8 cellular contexts compared by ENCODE assay signal in genomic region chr7:44044315-44045225, GRCh38. TPM values are rescaled to one million over a fixed set of nuclear protein-coding genes. Genes with fewer than 3 reads are reported as not detected.
DNase-seq lines count a peak whose midpoint lies in the region; ATAC-seq and TF ChIP-seq lines count a peak whose summit lies in the region.

Gene DBNL (plus strand): TSS chr7:44044702. CDS start chr7:44044738, 36 bp downstream.

- H3K27me3 ChIP-seq in GM23338 (ENCODE audit: insufficient read depth): peaks cover 24% of the 10 kb centered on the region; the same call in 1 of the 2 replicates
- H3K27me3 ChIP-seq in SJCRH30: no peaks in the 10 kb centered on the region
- no peaks in the 10 kb centered on the region for H3K27me3 ChIP-seq in foreskin keratinocyte
- H3K27me3 ChIP-seq in neuronal stem cell (ENCODE audit: control insufficient read depth in 3 of 3, insufficient read depth in 3 of 3, low read depth in 1 of 3, low read length in 3 of 3): peaks cover 0 to 6% (median 0%) of the 10 kb centered on the region in 3 experiments
- no peaks in the 10 kb centered on the region for H3K27me3 ChIP-seq in subcutaneous abdominal adipose tissue (ENCODE audit: control insufficient read depth in 5 of 5, insufficient read depth in 4 of 5, low read length in 5 of 5)

- peaks cover 6% of the 10 kb centered on the region; the same call in 1 of the 2 replicates for H4K20me1 ChIP-seq in GM23338 (replicated peaks; ENCODE audit: insufficient read depth)

- peaks cover 11% of the 10 kb centered on the region; the same call in 1 of the 2 replicates for H3F3A ChIP-seq in GM23338 (replicated peaks; ENCODE audit: low read depth)

- H2BK12ac ChIP-seq in neuronal stem cell (ENCODE audit: low read length): no peak within 1 kb of the TSS

- WGBS in neuronal stem cell (ENCODE audit: extremely low coverage in 2 of 2, insufficient read length in 2 of 2, insufficient replicate concordance in 1 of 2), 2 donors: no CpG with 5 or more reads among the region's 74 CpGs

- H3K14ac ChIP-seq in neuronal stem cell (ENCODE audit: low read length): no peak within 1 kb of the TSS

- peaks cover 14% of the 10 kb centered on the region for H3K4me1 Mint-ChIP-seq in GM23338

- H3K4me2 ChIP-seq in GM23338: peak within 1 kb of the TSS; percentile 93
- peak within 1 kb of the TSS; percentile 81 for H3K4me2 ChIP-seq in neuronal stem cell (ENCODE audit: insufficient read depth, low read length, poor library complexity, severe bottlenecking)

- no peak within 1 kb of the TSS for H3K27ac Mint-ChIP-seq in GM23338

- no peak within 1 kb of the TSS for H4K8ac ChIP-seq in neuronal stem cell (ENCODE audit: low read depth, low read length)

- peak within 1 kb of the TSS; percentile 89 for H3K18ac ChIP-seq in neuronal stem cell (ENCODE audit: low read length)

- H3K23ac ChIP-seq in neuronal stem cell (ENCODE audit: low read depth, low read length, poor library complexity): peak within 1 kb of the TSS; percentile 57

- ATAC-seq in GM23338: peak; percentile 84
- peak; percentile 86 for ATAC-seq in foreskin keratinocyte

- no peak within 1 kb of the TSS for H2BK5ac ChIP-seq in neuronal stem cell (ENCODE audit: low read length)

- 0 out of 2 replicates have a peak, but pooled peaks cover 10% of the 10 kb centered on the region for H3K4me1 ChIP-seq in GM23338 (ENCODE audit: insufficient read depth)
- peaks cover 4% of the 10 kb centered on the region; the same call in 1 of the 2 replicates for H3K4me1 ChIP-seq in SJCRH30
- no peaks in the 10 kb centered on the region for H3K4me1 ChIP-seq in foreskin keratinocyte
- H3K4me1 ChIP-seq in neuronal stem cell (ENCODE audit: control insufficient read depth in 2 of 2, insufficient read depth in 1 of 2, low read depth in 1 of 2, low read length in 2 of 2): peaks cover 0 to 8% of the 10 kb centered on the region in 2 donors
- peaks cover 11 to 56% (median 36%) of the 10 kb centered on the region in 5 donors for H3K4me1 ChIP-seq in subcutaneous abdominal adipose tissue (ENCODE audit: control insufficient read depth in 5 of 5, insufficient read depth in 5 of 5, low read length in 5 of 5)

- peak within 1 kb of the TSS; percentile 89 for H3K9ac ChIP-seq in neuronal stem cell (ENCODE audit: low read depth, low read length, poor library complexity)
- H3K9ac ChIP-seq in subcutaneous abdominal adipose tissue (ENCODE audit: low read length in 5 of 5): peak within 1 kb of the TSS; percentile 81 to 94 (median 91)

- TF ChIP-seq CTCF in GM23338 (conservative IDR thresholded peaks at IDR 0.05; ENCODE audit: low read depth in 2 of 2) (no peak), LNCaP clone FGC (IDR thresholded peaks at IDR 0.05; ENCODE audit: control insufficient read depth, extremely low read depth, insufficient read depth) (no peak), foreskin keratinocyte (conservative IDR thresholded peaks at IDR 0.05) (no peak)

- no peaks in the 10 kb centered on the region for H3K9me3 ChIP-seq in SJCRH30 (replicated peaks)
- no peaks in the 10 kb centered on the region for H3K9me3 ChIP-seq in neuronal stem cell (replicated peaks in 1 of 2; ENCODE audit: control insufficient read depth in 2 of 2, insufficient read depth in 1 of 2, low read depth in 1 of 2, low read length in 2 of 2)
- no peaks in the 10 kb centered on the region for H3K9me3 ChIP-seq in subcutaneous abdominal adipose tissue (ENCODE audit: control insufficient read depth in 5 of 5, low read length in 5 of 5)

- H3K36me3 ChIP-seq in GM23338 (ENCODE audit: insufficient read depth) (no peaks in the 10 kb centered on the region), SJCRH30 (no peaks in the 10 kb centered on the region), neuronal stem cell (replicated peaks in 1 of 2; ENCODE audit: control insufficient read depth in 2 of 2, insufficient read depth in 2 of 2, low read length in 2 of 2) (peaks cover 4 to 27% of the 10 kb centered on the region in 2 donors), subcutaneous abdominal adipose tissue (ENCODE audit: control insufficient read depth in 5 of 5, insufficient read depth in 5 of 5, low read length in 5 of 5) (peaks cover 0 to 14% (median 8%) of the 10 kb centered on the region in 5 donors)

- no peak within 1 kb of the TSS for H2BK15ac ChIP-seq in neuronal stem cell (ENCODE audit: low read length)

- no peaks in the 10 kb centered on the region for H3K9me2 ChIP-seq in GM23338 (ENCODE audit: insufficient read depth)

- no peak within 1 kb of the TSS for H4K91ac ChIP-seq in neuronal stem cell (ENCODE audit: low read depth, low read length, poor library complexity)

- no peak within 1 kb of the TSS for H3K4ac ChIP-seq in neuronal stem cell (ENCODE audit: low read length)

- DNase-seq in EL: peak; percentile 90
- peak; percentile 97 for DNase-seq in GM23338 (ENCODE audit: low spot score)
- peak; percentile 61 for DNase-seq in LNCaP clone FGC (ENCODE audit: low read depth)
- DNase-seq in SJCRH30: peak; percentile 93 to 95
- DNase-seq in activated naive CD4-positive, alpha-beta T cell (lab: John Stamatoyannopoulos, UW): peak; percentile 80 to 88 (median 84)
- DNase-seq in foreskin keratinocyte: peak in 1 of 2 donors; percentile 60
- peak; percentile 73 for DNase-seq in neuronal stem cell (ENCODE audit: low spot score)

- H3K79me2 ChIP-seq in GM23338 (replicated peaks; ENCODE audit: insufficient read depth): peaks cover 33% of the 10 kb centered on the region

- H3K27ac ChIP-seq in GM23338 (ENCODE audit: low read depth) (no peak within 1 kb of the TSS), SJCRH30 (peak within 1 kb of the TSS; percentile 41), foreskin keratinocyte (peak within 1 kb of the TSS; percentile 56), neuronal stem cell (replicated peaks; ENCODE audit: low read length) (no peak within 1 kb of the TSS), subcutaneous abdominal adipose tissue (ENCODE audit: low read depth, low read length) (peak within 1 kb of the TSS; percentile 79)

- H3K4me3 Mint-ChIP-seq in GM23338: peak within 1 kb of the TSS; percentile 77

- no peak within 1 kb of the TSS for H2BK120ac ChIP-seq in neuronal stem cell (ENCODE audit: low read depth, low read length)

- peak within 1 kb of the TSS; percentile 32 for H2AK5ac ChIP-seq in neuronal stem cell (ENCODE audit: low read depth, low read length)

- peaks cover 4% of the 10 kb centered on the region; the same call in 2 of the 3 replicates for H3K36me3 Mint-ChIP-seq in GM23338 (ENCODE audit: low read depth)

- H3K4me3 ChIP-seq in GM23338 (peak within 1 kb of the TSS; percentile 98), LNCaP clone FGC (ENCODE audit: low read depth, low read length) (peak within 1 kb of the TSS; percentile 61), SJCRH30 (peak within 1 kb of the TSS; percentile 91), neuronal stem cell (ENCODE audit: low read length in 2 of 2) (peak within 1 kb of the TSS; percentile 92 to 97), subcutaneous abdominal adipose tissue (ENCODE audit: low read depth in 1 of 5, low read length in 5 of 5) (peak within 1 kb of the TSS; percentile 73 to 97 (median 93))

- 0 out of 3 replicates have a peak, but pooled peaks cover 3% of the 10 kb centered on the region for H3K9me3 Mint-ChIP-seq in GM23338

- H3K27me3 Mint-ChIP-seq in GM23338 (ENCODE audit: insufficient read depth, low read depth, poor library complexity): peaks cover 14% of the 10 kb centered on the region

- peaks cover 10% of the 10 kb centered on the region for H3K79me1 ChIP-seq in neuronal stem cell (ENCODE audit: low read depth, low read length)

- peak within 1 kb of the TSS; percentile 94 for H2AFZ ChIP-seq in GM23338
- peak within 1 kb of the TSS; percentile 90 for H2AFZ ChIP-seq in neuronal stem cell (ENCODE audit: low read length)

TF ChIP-seq in GM23338, 12 proteins besides CTCF, POLR2A, EP300 and RAD21:
- TF ChIP-seq POLR2AphosphoS5 (IDR thresholded peaks at IDR 0.05; ENCODE audit: low read depth) (peak; percentile 96), EZH2phosphoT487 (IDR thresholded peaks at IDR 0.05; ENCODE audit: unreplicated experiment) (no peak), ZNF114 (CRISPR knock-in tag; IDR thresholded peaks at IDR 0.05) (no peak), ETS1 (IDR thresholded peaks at IDR 0.05) (peak; percentile 83), JUNB (IDR thresholded peaks at IDR 0.05; ENCODE audit: unreplicated experiment) (no peak), EZH2 (IDR thresholded peaks at IDR 0.05; ENCODE audit: low read depth, unreplicated experiment) (no peak)

RNA-seq across cellular contexts. Expression of gene DBNL, which starts in this region (rescaled TPM):
- 44.7 and 49.4 TPM in 2 replicates for total RNA-seq in GM23338 (2014; rRNA removed; shearing (Covaris generic))
- polyA plus RNA-seq in GM23338 (2016; fragmentation: Nextera tagmentation; extraction: Ambion mirVana) (17.1 and 18.1 TPM in 2 replicates), foreskin keratinocyte (143 and 150 TPM in 2 replicates)
- total RNA-seq in SJCRH30 (2014; rRNA removed; shearing (Covaris generic)): 51.9 and 54.4 TPM in 2 replicates
- 140 and 145 TPM in 2 replicates for total RNA-seq in foreskin keratinocyte
- polyA plus RNA-seq in neuronal stem cell (2013, experiment 1 of 2): 14.7 TPM
- polyA plus RNA-seq in neuronal stem cell (2013, experiment 2 of 2): 14.7 TPM

Comparison
In these comparisons a context has a peak if more than half of its experiments do, and no peak if none do; other contexts are left out.
1. H3K27ac ChIP-seq: peak in SJCRH30 (single experiment), foreskin keratinocyte (single experiment) and subcutaneous abdominal adipose tissue (single experiment); none in GM23338 (single experiment) and neuronal stem cell (single experiment).
2. Peak in every context shown above with its lines, with median percentiles within 50 percentile points of each other: H3K4me3 ChIP-seq.